13 cellular contexts compared by ENCODE assay signal in genomic region chr18:13984080-13984479, GRCh38.
DNase-seq lines count a peak whose midpoint lies in the region; ATAC-seq, FAIRE-seq and TF ChIP-seq lines count a peak whose summit lies in the region.
"Had no signal": no experiment of that assay in that cellular context is flagged by ENCODE, and none has a peak within 500 bp of the region (broad histone marks: within the 10 kb centered on the region; RNA-seq: fewer than 3 reads in every experiment).

No MANE protein-coding gene starts in this region.

- H3K36me3 ChIP-seq in bronchial epithelial cell (ENCODE audit: control insufficient read depth, insufficient read depth, low read length): no peaks in the 10 kb centered on the region
- H3K36me3 ChIP-seq: BLaER1 had no signal

- H3K4me3 ChIP-seq in bronchial epithelial cell (ENCODE audit: low read depth, low read length): no peak overlapping the region
- H3K4me3 ChIP-seq: BLaER1 had no signal

- DNase-seq in DMS 273 (lab: John Stamatoyannopoulos, UW; ENCODE audit: unreplicated experiment) (peak; percentile 7), DMS 273 treated with DMSO at 0.1 percent for 48 hours (lab: John Stamatoyannopoulos, UW) (no peak), DMS79 treated with DMSO at 0.1 percent for 48 hours (lab: John Stamatoyannopoulos, UW) (peak; percentile 88), NCI-H187 (lab: John Stamatoyannopoulos, UW) (peak; percentile 38 to 63), bronchial epithelial cell (ENCODE audit: low read depth) (peak; percentile 7), RPMI8226 (no peak), 8988T (no peak)
- DNase-seq: AML-193; CD4-positive, CD25-positive, alpha-beta regulatory T cell; GF-D8; H7 had no signal

- H3K27me3 ChIP-seq in bronchial epithelial cell (ENCODE audit: control insufficient read depth, insufficient read depth, low read length): no peaks in the 10 kb centered on the region
- H3K27me3 ChIP-seq: BLaER1 had no signal

- FAIRE-seq in bronchial epithelial cell (lab: Jason Lieb, UNC): peak; percentile 23

- TF ChIP-seq CTCF in bronchial epithelial cell (IDR thresholded peaks at IDR 0.05; ENCODE audit: insufficient read depth, low read length, severe bottlenecking): no peak

- no peak for ATAC-seq in HG03095 (IDR thresholded peaks at IDR 0.05; ENCODE audit: unreplicated experiment)

Comparison
In these comparisons a context has a peak if more than half of its experiments do, and no peak if none do; other contexts are left out.
1. DNase-seq: peak in DMS 273 (single experiment), DMS79 treated with DMSO at 0.1 percent for 48 hours (single experiment), NCI-H187 (2 of 2) and bronchial epithelial cell (single experiment); none in DMS 273 treated with DMSO at 0.1 percent for 48 hours (single experiment), RPMI8226 (single experiment) and 8988T (single experiment).